ENCODE assay signal across 22 cellular contexts in genomic region chr5:77175235-77175634, GRCh38. TPM values are rescaled to one million over a fixed set of nuclear protein-coding genes. Genes with fewer than 3 reads are reported as not detected.
"Had no signal": no experiment of that assay in that cellular context is flagged by ENCODE, and none has a peak within 500 bp of the region (broad histone marks: within the 10 kb centered on the region; RNA-seq: fewer than 3 reads in every experiment).

No MANE protein-coding gene starts in this region.

- H3K4me3 ChIP-seq: esophagus squamous epithelium, gastroesophageal sphincter, left ventricle myocardium inferior, lower lobe of right lung, neural progenitor cell, ovary, right atrium auricular region, sigmoid colon had no signal

- H3K27ac Mint-ChIP-seq: dendritic cell treated with granulocyte-macrophage colony-stimulating factor and Interleukin-4, amounts not matched to agents 40 ng/mL and 50 ng/mL, for 4 days; effector memory CD8-positive, alpha-beta T cell; memory B cell; natural killer cell treated with Interleukin-12 subunit alpha and Interleukin-12 subunit beta and Interleukin-15 and Interleukin-18, amount 100 ng/mL, for 72 hours; neural progenitor cell had no signal

- H3K36me3 ChIP-seq: esophagus squamous epithelium, gastroesophageal sphincter, left ventricle myocardium inferior, lower lobe of right lung, neural progenitor cell, ovary, right atrium auricular region, sigmoid colon had no signal

- H3K36me3 Mint-ChIP-seq: memory B cell; natural killer cell treated with Interleukin-12 subunit alpha and Interleukin-12 subunit beta and Interleukin-15 and Interleukin-18, amount 100 ng/mL, for 72 hours; neural progenitor cell had no signal

- H3K4me3 Mint-ChIP-seq: dendritic cell treated with granulocyte-macrophage colony-stimulating factor and Interleukin-4, amounts not matched to agents 40 ng/mL and 50 ng/mL, for 4 days; effector memory CD8-positive, alpha-beta T cell; memory B cell; natural killer cell treated with Interleukin-12 subunit alpha and Interleukin-12 subunit beta and Interleukin-15 and Interleukin-18, amount 100 ng/mL, for 72 hours; neural progenitor cell had no signal

- H3K9me3 Mint-ChIP-seq: dendritic cell treated with granulocyte-macrophage colony-stimulating factor and Interleukin-4, amounts not matched to agents 40 ng/mL and 50 ng/mL, for 4 days; effector memory CD8-positive, alpha-beta T cell; memory B cell; natural killer cell treated with Interleukin-12 subunit alpha and Interleukin-12 subunit beta and Interleukin-15 and Interleukin-18, amount 100 ng/mL, for 72 hours; neural progenitor cell had no signal

- ATAC-seq: effector memory CD8-positive, alpha-beta T cell; gastroesophageal sphincter; lower lobe of right lung had no signal

- DNase-seq: effector memory CD8-positive, alpha-beta T cell; esophagus squamous epithelium; foreskin fibroblast; glutamatergic neuron; islet precursor cell; left ventricle myocardium inferior; lower lobe of right lung; midbrain; nucleus accumbens; ovary; sigmoid colon; small intestine; stimulated activated CD4-positive, alpha-beta T cell treated with anti-CD3 and anti-CD28 coated beads, Interleukin-12 subunit alpha, Interleukin-12 subunit beta, amount 100 ng/mL, for 4 hours; stimulated activated naive CD4-positive, alpha-beta T cell; trophoblast cell had no signal

- H3K9me3 ChIP-seq: esophagus squamous epithelium, gastroesophageal sphincter, left ventricle myocardium inferior, lower lobe of right lung, ovary, right atrium auricular region, sigmoid colon had no signal

- H3K27me3 ChIP-seq: ovary, right atrium auricular region had no signal

- H3K27ac ChIP-seq: epithelial cell of prostate, esophagus squamous epithelium, gastroesophageal sphincter, left ventricle myocardium inferior, lower lobe of right lung, neural progenitor cell, ovary, sigmoid colon had no signal

- H3K4me1 ChIP-seq: neural progenitor cell had no signal

- H3K4me1 Mint-ChIP-seq: memory B cell, neural progenitor cell had no signal

RNA-seq across cellular contexts. Expression of gene PDE8B, which starts 35.2 kb away (rescaled TPM):
- total RNA-seq: natural killer cell treated with Interleukin-12 subunit alpha and Interleukin-12 subunit beta and Interleukin-15 and Interleukin-18, amount 100 ng/mL, for 72 hours had no signal
